In genomic region chrX:82127228-82128123, GRCh38 we compare ENCODE assay signal across 11 cellular contexts.
A peak's percentile ranks its signal among the peaks of the same experiment; 100 is the strongest.
DNase-seq lines count a peak whose midpoint lies in the region; ATAC-seq lines count a peak whose summit lies in the region.
"Had no signal": no experiment of that assay in that cellular context is flagged by ENCODE, and none has a peak within 500 bp of the region (broad histone marks: within the 10 kb centered on the region; RNA-seq: fewer than 3 reads in every experiment).

No MANE protein-coding gene starts in this region.

- H3K27me3 ChIP-seq in SJCRH30 = no peaks in the 10 kb centered on the region

- H3K4me3 ChIP-seq in SJCRH30 = no peak overlapping the region
- H3K4me3 ChIP-seq: psoas muscle had no signal

- H3K4me1 ChIP-seq in SJCRH30 = no peaks in the 10 kb centered on the region
- H3K4me1 ChIP-seq: psoas muscle had no signal

- DNase-seq in RPMI8226 = peak; percentile 69
- DNase-seq in iPS-NIHi11 (ENCODE audit: low spot score) = no peak
- no peak for DNase-seq in NCI-H345 treated with DMSO at 0.1 percent for 48 hours (lab: John Stamatoyannopoulos, UW; ENCODE audit: unreplicated experiment)
- no peak for DNase-seq in SJCRH30
- no peak for DNase-seq in KG1 (lab: John Stamatoyannopoulos, UW)
- DNase-seq: activated CD4-positive, alpha-beta T cell treated with anti-CD3 and anti-CD28 coated beads for 1 hour; psoas muscle had no signal

- no peaks in the 10 kb centered on the region for H3K36me3 ChIP-seq in SJCRH30

- H3K9me3 ChIP-seq in SJCRH30 (replicated peaks) = no peaks in the 10 kb centered on the region
- H3K9me3 ChIP-seq: psoas muscle had no signal

- no peak overlapping the region for H3K27ac ChIP-seq in SJCRH30
- H3K27ac ChIP-seq: psoas muscle had no signal

- ATAC-seq in GM18508 (IDR thresholded peaks at IDR 0.05; ENCODE audit: insufficient read depth, unreplicated experiment) (peak; percentile 93), GM19463 (IDR thresholded peaks at IDR 0.05; ENCODE audit: unreplicated experiment) (peak; percentile 93), HG03064 (IDR thresholded peaks at IDR 0.05; ENCODE audit: low read depth, unreplicated experiment) (peak; percentile 96)
- ATAC-seq: esophagus mucosa, psoas muscle had no signal
